In the genomic region with DNA sequence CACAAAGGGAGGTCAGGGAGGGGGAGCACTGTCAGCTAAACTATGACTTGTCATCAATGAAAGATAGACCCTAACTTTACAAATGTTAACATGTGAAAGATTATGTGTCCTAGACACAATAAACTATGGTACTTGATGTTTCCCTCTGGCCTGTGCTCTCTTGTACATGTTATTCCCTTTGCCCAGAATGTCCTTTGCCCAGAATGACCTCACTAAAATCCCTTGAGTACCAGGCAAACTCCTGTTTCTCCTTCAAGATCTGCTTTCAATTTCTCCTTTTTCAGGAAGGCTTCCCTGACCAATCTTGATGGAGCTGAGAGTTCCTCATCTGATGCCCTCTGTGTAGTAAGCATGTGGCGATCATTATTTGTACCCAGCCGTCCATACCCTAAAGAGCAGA, we compare ENCODE assay signal across 33 cellular contexts.
"Had no signal": no experiment of that assay in that cellular context is flagged by ENCODE, and none has a peak within 500 bp of the region (broad histone marks: within the 10 kb centered on the region; RNA-seq: fewer than 3 reads in every experiment).

No MANE protein-coding gene starts in this region.

- H3K27me3 Mint-ChIP-seq: IgD-negative memory B cell had no signal

- H3K4me1 ChIP-seq: adrenal gland, body of pancreas, breast epithelium had no signal

- H3K9me3 Mint-ChIP-seq: activated naive CD4-positive, alpha-beta T cell treated with anti-CD3 and anti-CD28 coated beads for 36 hours; activated T-cell treated with anti-CD3 and anti-CD28 coated beads, Interleukin-2, amount 50 U/mL, for 24 hours had no signal

- H3K27ac ChIP-seq: adrenal gland, body of pancreas, WERI-Rb-1 had no signal

- H3K9me3 ChIP-seq: adrenal gland, body of pancreas, breast epithelium, MG63 had no signal

- H3K27me3 ChIP-seq: adrenal gland, body of pancreas, breast epithelium, MG63 had no signal

- DNase-seq: activated CD4-positive, alpha-beta T cell treated with anti-CD3 and anti-CD28 coated beads for 1 hour; activated CD4-positive, alpha-beta T cell treated with anti-CD3 and anti-CD28 coated beads for 48 hours; activated CD4-positive, alpha-beta T cell treated with anti-CD3 and anti-CD28 coated beads, Interleukin-2, amount 50 U/mL, for 4 hours; activated CD4-positive, CD25-positive, alpha-beta regulatory T cell; activated CD8-positive, alpha-beta T cell treated with anti-CD3 and anti-CD28 coated beads, Interleukin-2, amount 10 ng/mL, durations not matched to agents 7 days and 5 days; activated gamma-delta T cell treated with Interleukin-2 at 50 U/mL for 16 hours; activated naive CD4-positive, alpha-beta T cell treated with anti-CD3 and anti-CD28 coated beads for 36 hours; activated T-cell treated with anti-CD3 and anti-CD28 coated beads, Interleukin-2, amount 50 U/mL, for 24 hours; adrenal gland; body of pancreas; caudate nucleus; Kasumi-1; KBM-7; MG63; NCI-H1048; NCI-H1105 treated with DMSO at 0.1 percent for 48 hours; NCI-H1436; NCI-H1694; NCI-H1930; NCI-H2081 treated with DMSO at 0.1 percent for 48 hours; NCI-H226; NCI-H524 treated with DMSO at 0.1 percent for 48 hours; SIG-M5; SW 1271; T-helper 1 cell; T-helper 2 cell; T-helper 9 cell; WERI-Rb-1 had no signal

- H3K4me3 Mint-ChIP-seq: activated CD8-positive, alpha-beta T cell treated with anti-CD3 and anti-CD28 coated beads, Interleukin-2, amount 10 ng/mL, durations not matched to agents 7 days and 5 days; activated naive CD4-positive, alpha-beta T cell treated with anti-CD3 and anti-CD28 coated beads for 36 hours; activated T-cell treated with anti-CD3 and anti-CD28 coated beads, Interleukin-2, amount 50 U/mL, for 24 hours; IgD-negative memory B cell had no signal

- H3K27ac Mint-ChIP-seq: activated CD8-positive, alpha-beta T cell treated with anti-CD3 and anti-CD28 coated beads, Interleukin-2, amount 10 ng/mL, durations not matched to agents 7 days and 5 days; activated naive CD4-positive, alpha-beta T cell treated with anti-CD3 and anti-CD28 coated beads for 36 hours; activated naive CD4-positive, alpha-beta T cell treated with anti-CD3 and anti-CD28 coated beads, Interleukin-2, amount 50 U/mL, for 72 hours; activated T-cell treated with anti-CD3 and anti-CD28 coated beads, Interleukin-2, amount 50 U/mL, for 24 hours; activated T-helper 2 cell treated with anti-CD3 and anti-CD28 coated beads, Interferon-gamma antibody, Interleukin-2, Interleukin-4, amounts not matched to agents 10 μg/mL and 5 μg/mL and 100 μg/mL, durations not matched to agents 14 hours and 24 hours and 36 hours; IgD-negative memory B cell had no signal

- ATAC-seq: activated CD8-positive, alpha-beta T cell treated with anti-CD3 and anti-CD28 coated beads, Interleukin-2, amount 10 ng/mL, durations not matched to agents 7 days and 5 days; activated naive CD4-positive, alpha-beta T cell treated with anti-CD3 and anti-CD28 coated beads, Interleukin-2, amount 50 U/mL, for 72 hours; body of pancreas; Panc1 had no signal

- H3K4me3 ChIP-seq: adrenal gland, body of pancreas, breast epithelium, MG63 had no signal

- H3K36me3 Mint-ChIP-seq: IgD-negative memory B cell had no signal
